In the genomic region with DNA sequence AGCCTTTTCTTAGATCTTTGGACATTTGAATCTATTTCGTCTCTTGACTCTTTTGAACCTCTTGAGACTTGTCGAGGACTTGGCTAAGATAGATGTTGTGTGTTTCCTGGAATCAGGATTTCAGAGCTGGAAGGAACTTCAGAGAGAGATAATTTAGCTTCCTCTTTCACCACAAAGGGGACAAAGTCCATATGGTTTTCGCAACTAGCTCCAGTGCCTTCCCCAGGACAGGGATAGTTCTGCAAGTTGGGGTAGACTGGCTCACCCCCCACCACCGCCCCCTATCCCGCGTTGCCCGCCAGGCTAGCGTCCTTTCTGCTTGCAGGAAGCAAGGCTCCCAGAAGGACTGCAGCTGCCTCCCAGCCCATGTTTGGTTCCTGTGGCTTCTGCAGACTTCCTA, we compare ENCODE assay signal across 1 cellular context.
TF ChIP-seq lines count a peak whose summit lies in the region.

No MANE protein-coding gene starts in this region.

TF ChIP-seq in liver, 16 proteins besides CTCF, POLR2A, EP300 and RAD21 (continued from another document):
- TF ChIP-seq ZBTB33 (IDR thresholded peaks at IDR 0.05) (peak; percentile 40), RXRA (IDR thresholded peaks at IDR 0.05) (peak; percentile 61 to 68), ATF3 (IDR thresholded peaks at IDR 0.05) (no peak), FOXA1 (IDR thresholded peaks at IDR 0.05) (no peak), YY1 (IDR thresholded peaks at IDR 0.05) (peak; percentile 35), REST (IDR thresholded peaks at IDR 0.05) (no peak)
- TF ChIP-seq, protein P1, sequence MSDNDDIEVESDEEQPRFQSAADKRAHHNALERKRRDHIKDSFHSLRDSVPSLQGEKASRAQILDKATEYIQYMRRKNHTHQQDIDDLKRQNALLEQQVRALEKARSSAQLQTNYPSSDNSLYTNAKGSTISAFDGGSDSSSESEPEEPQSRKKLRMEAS (IDR thresholded peaks at IDR 0.05): peak; percentile 64
TF ChIP-seq in liver: peak in this region for 10.
